In the genomic region with DNA sequence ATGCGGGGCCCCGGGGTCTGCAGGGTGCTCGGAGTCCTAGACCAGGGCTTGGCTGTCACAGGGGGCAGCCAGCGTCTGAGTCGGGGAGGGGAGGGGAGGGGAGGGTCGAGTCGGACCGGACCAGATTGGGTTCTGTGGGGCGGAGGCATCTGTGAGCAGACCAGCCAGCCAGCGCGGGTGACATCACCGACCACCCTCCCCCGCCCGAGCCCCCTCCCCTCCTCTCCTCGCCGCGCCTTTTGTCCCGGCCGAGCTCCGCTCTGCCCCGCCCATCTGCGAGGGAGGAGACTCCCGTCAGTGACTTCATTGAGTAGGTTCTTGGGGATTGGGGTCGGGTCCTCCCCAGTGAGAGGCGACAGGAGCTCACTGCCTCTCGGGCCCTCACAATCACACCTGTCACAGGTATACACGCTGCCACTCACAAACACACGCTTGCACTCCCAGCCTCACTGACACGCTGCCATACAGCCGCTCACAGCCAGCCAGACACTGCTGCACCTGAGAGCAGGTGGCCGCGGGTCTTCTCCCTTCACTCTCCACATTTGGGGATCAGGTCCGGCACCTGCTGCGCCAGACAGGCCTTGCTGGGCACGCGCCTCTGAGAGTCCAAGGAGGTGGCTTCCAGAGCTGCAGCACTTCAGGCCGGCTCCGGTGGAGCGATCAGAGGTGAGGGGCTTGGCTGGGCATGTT, we compare ENCODE assay signal across 8 cellular contexts. TPM values are rescaled to one million over a fixed set of nuclear protein-coding genes. Genes with fewer than 3 reads are reported as not detected.
DNase-seq lines count a peak whose midpoint lies in the region; ATAC-seq, FAIRE-seq and TF ChIP-seq lines count a peak whose summit lies in the region.

No MANE protein-coding gene starts in this region.

- no peak for TF ChIP-seq POLR2A in spleen (IDR thresholded peaks at IDR 0.05)

- H3K9me3 ChIP-seq in CD4-positive, alpha-beta memory T cell (ENCODE audit: control insufficient read depth in 1 of 2, low read length in 2 of 2), result no peaks in the 10 kb centered on the region
- H3K9me3 ChIP-seq in spleen, result no peaks in the 10 kb centered on the region

- DNase-seq in CD4-positive, alpha-beta memory T cell, result peak in 4 of 5 donors; percentile 16 to 69 (median 21)
- DNase-seq in HTR-8/SVneo (ENCODE audit: insufficient read length, low spot score), result peak; percentile 23
- DNase-seq in T-helper 1 cell, result peak; percentile 19 to 51 (median 30)
- DNase-seq in cerebellum (ENCODE audit: low spot score), result peak; percentile 56
- no peak for DNase-seq in kidney epithelial cell (ENCODE audit: low read depth)
- peak; percentile 87 for DNase-seq in spleen

- no peaks in the 10 kb centered on the region for H3K36me3 ChIP-seq in CD4-positive, alpha-beta memory T cell (ENCODE audit: insufficient read depth, low read length)
- H3K36me3 ChIP-seq in kidney epithelial cell (ENCODE audit: control insufficient read depth, insufficient read depth, low read length), result no peaks in the 10 kb centered on the region
- H3K36me3 ChIP-seq in spleen, result no peaks in the 10 kb centered on the region

- no peaks in the 10 kb centered on the region for H3K27me3 Mint-ChIP-seq in CD4-positive, alpha-beta memory T cell

- H3K4me3 ChIP-seq in CD4-positive, alpha-beta memory T cell (ENCODE audit: low read length in 2 of 2), result peak overlapping the region; percentile 17 to 83
- peak overlapping the region; percentile 81 for H3K4me3 ChIP-seq in kidney epithelial cell (ENCODE audit: low read depth, low read length)
- H3K4me3 ChIP-seq in spleen, result peak overlapping the region; percentile 68 to 92 (median 78)

- POLR2A ChIA-PET in CD4-positive, alpha-beta memory T cell (lab: Charles Lee; ENCODE audit: partially characterized antibody), result interaction anchor here (0.5 to 4.0 kb wide), 5 partner anchors 83 to 113 kb away, joined by 5 to 19 read pairs (median 5); a partner anchor contains a TSS

- no peak for TF ChIP-seq CTCF in kidney epithelial cell (IDR thresholded peaks at IDR 0.05; ENCODE audit: insufficient read depth, low read length, poor library complexity, severe bottlenecking)
- no peak for TF ChIP-seq CTCF in spleen (IDR thresholded peaks at IDR 0.05 in 8 of 11, conservative IDR thresholded peaks at IDR 0.05 in 3 of 11)

- peak overlapping the region; percentile 64 to 92 (median 83) for H3K4me3 Mint-ChIP-seq in CD4-positive, alpha-beta memory T cell

- 11 to 21% (median 14%) methylated on average over 16 to 39 of the region's 39 CpGs for WGBS in spleen, 5 donors

- ATAC-seq in HG03280 (IDR thresholded peaks at IDR 0.05; ENCODE audit: unreplicated experiment) (no peak), HG03442 (IDR thresholded peaks at IDR 0.05; ENCODE audit: unreplicated experiment) (no peak)

- peaks cover 24 to 57% (median 42%) of the 10 kb centered on the region in 4 donors for H3K4me1 Mint-ChIP-seq in CD4-positive, alpha-beta memory T cell

- CTCF ChIA-PET in CD4-positive, alpha-beta memory T cell (lab: Charles Lee; ENCODE audit: partially characterized antibody), result interaction anchor here (0.8 to 1.0 kb wide), 2 partner anchors 90 to 91 kb away, joined by 3 to 4 read pairs; no protein-coding TSS in a partner anchor

- FAIRE-seq in HTR-8/SVneo (lab: Jason Lieb, UNC), result no peak

- no peaks in the 10 kb centered on the region for H3K9me3 Mint-ChIP-seq in CD4-positive, alpha-beta memory T cell

- no peaks in the 10 kb centered on the region for H3K27me3 ChIP-seq in CD4-positive, alpha-beta memory T cell (ENCODE audit: insufficient read depth, low read length)
- H3K27me3 ChIP-seq in kidney epithelial cell (ENCODE audit: control insufficient read depth, insufficient read depth, low read length) (no peaks in the 10 kb centered on the region), spleen (replicated peaks in 1 of 7) (peaks cover 0 to 8% (median 0%) of the 10 kb centered on the region in 7 donors)

- intact Hi-C loops in CD4-positive, alpha-beta memory T cell (cut with micrococcal nuclease), result loop anchor here (1.0 to 5.0 kb wide), 8 partner anchors 82 to 1963 kb away; a partner anchor contains a TSS
- intact Hi-C loops in spleen (cut with DNase I; ENCODE audit: low total_unique reads), result loop anchor here (10.0 kb wide), 2 partner anchors 85 to 105 kb away; a partner anchor contains a TSS

- H3K27ac ChIP-seq in CD4-positive, alpha-beta memory T cell (ENCODE audit: low read depth, low read length), result peak overlapping the region; percentile 56
- H3K27ac ChIP-seq in spleen, result peak overlapping the region; percentile 36 to 90 (median 86)

- H3K4me1 ChIP-seq in CD4-positive, alpha-beta memory T cell (ENCODE audit: insufficient read depth, low read length), result peaks cover 39% of the 10 kb centered on the region
- peaks cover 15 to 92% (median 57%) of the 10 kb centered on the region in 6 donors for H3K4me1 ChIP-seq in spleen

- H3K27ac Mint-ChIP-seq in CD4-positive, alpha-beta memory T cell, result peak overlapping the region in 5 of 7 donors; percentile 64 to 93 (median 84)

- peaks cover 0 to 1% of the 10 kb centered on the region in 2 donors for H3K36me3 Mint-ChIP-seq in CD4-positive, alpha-beta memory T cell

RNA-seq across cellular contexts. Expression of a gene that starts 0.5 kb away (rescaled TPM):
- under 1 TPM; 0.73 to 0.97 TPM for total RNA-seq in CD4-positive, alpha-beta memory T cell
- 1 to 10 TPM in 1 of 2 donors, under 1 TPM in 1; 0.91 to 2.2 TPM for polyA plus RNA-seq in CD4-positive, alpha-beta memory T cell
- total RNA-seq in cerebellum (18.6 TPM), kidney epithelial cell (24.8 and 25.5 TPM in 2 replicates), spleen (10 to 100 TPM in 5 of 7 donors, 1 to 10 TPM in 2; 5.6 to 14.4 (median 12.8) TPM)
- polyA plus RNA-seq in spleen, result 1 to 10 TPM; 4.9 to 8.6 (median 6.7) TPM

RNA-seq across cellular contexts. Expression of a gene that starts 32.0 kb away (rescaled TPM):
- total RNA-seq in CD4-positive, alpha-beta memory T cell, result not detected
- not detected for polyA plus RNA-seq in CD4-positive, alpha-beta memory T cell
- 12.0 TPM for total RNA-seq in cerebellum
- 0.07 and 0.58 TPM in 2 replicates for total RNA-seq in kidney epithelial cell
- 1 to 10 TPM in 2 of 7 donors, under 1 TPM in 5; 0.17 to 2.4 (median 0.67) TPM for total RNA-seq in spleen
- polyA plus RNA-seq in spleen, result under 1 TPM; 0.24 to 0.36 (median 0.26) TPM
